Comparison of ENCODE assay signal across 2 cellular contexts in genomic region chr10:69446229-69446628, GRCh38.
A peak's percentile ranks its signal among the peaks of the same experiment; 100 is the strongest.
TF ChIP-seq lines count a peak whose summit lies in the region.

No MANE protein-coding gene starts in this region.

TF ChIP-seq in A549, 52 proteins besides CTCF, POLR2A, EP300 and RAD21:
- TF ChIP-seq FOXS1 (CRISPR knock-in tag; IDR thresholded peaks at IDR 0.05) (no peak), RCOR1 (IDR thresholded peaks at IDR 0.05; ENCODE audit: low read depth, low read length) (no peak), HES2 (IDR thresholded peaks at IDR 0.05) (0 out of 2 replicates have a peak, but pooled peaks have one; percentile 9), SMC3 (IDR thresholded peaks at IDR 0.05) (no peak), E2F6 (IDR thresholded peaks at IDR 0.05; ENCODE audit: borderline replicate concordance, low read depth) (no peak), CHD4 (IDR thresholded peaks at IDR 0.05; ENCODE audit: borderline replicate concordance) (peak; percentile 47; the same call in 1 of the 2 replicates), ELK1 (IDR thresholded peaks at IDR 0.05; ENCODE audit: low read depth, low read length) (no peak), USF2 (IDR thresholded peaks at IDR 0.05) (no peak), CEBPB (IDR thresholded peaks at IDR 0.05) (peak; percentile 88 to 97; a peak in 3 of 4 replicates), NPAS2 (CRISPR knock-in tag; IDR thresholded peaks at IDR 0.05; ENCODE audit: borderline replicate concordance) (no peak), EHMT2 (IDR thresholded peaks at IDR 0.05; ENCODE audit: low read depth) (no peak), POLR2AphosphoS2 (conservative IDR thresholded peaks at IDR 0.05; ENCODE audit: low read length) (no peak), ESRRA (IDR thresholded peaks at IDR 0.05; ENCODE audit: borderline replicate concordance, low read length) (no peak), KDM1A (IDR thresholded peaks at IDR 0.05; ENCODE audit: low read depth) (peak; percentile 74; the same call in 1 of the 2 replicates), PBX3 (IDR thresholded peaks at IDR 0.05) (no peak), BHLHE40 (IDR thresholded peaks at IDR 0.05; ENCODE audit: low read depth, low read length) (no peak)

TF ChIP-seq in Ishikawa, 13 proteins besides CTCF, POLR2A, EP300 and RAD21:
- TF ChIP-seq CEBPB (IDR thresholded peaks at IDR 0.05) = 0 out of 2 replicates have a peak, but pooled peaks have one; percentile 28
- TF ChIP-seq TEAD4 (IDR thresholded peaks at IDR 0.05) = no peak
